In genomic region chr6:7235712-7236311, GRCh38 we compare ENCODE assay signal across 10 cellular contexts.
DNase-seq lines count a peak whose midpoint lies in the region; ATAC-seq and TF ChIP-seq lines count a peak whose summit lies in the region.
"Had no signal": no experiment of that assay in that cellular context is flagged by ENCODE, and none has a peak within 500 bp of the region (broad histone marks: within the 10 kb centered on the region; RNA-seq: fewer than 3 reads in every experiment).

No MANE protein-coding gene starts in this region.

- TF ChIP-seq POLR2A in esophagus muscularis mucosa (IDR thresholded peaks at IDR 0.05; ENCODE audit: low read depth), result no peak

- H3K27ac ChIP-seq in esophagus muscularis mucosa (replicated peaks in 1 of 4) (peak overlapping the region in 3 of 4 donors; percentile 12 to 50 (median 40)), ascending aorta (no peak overlapping the region)

- peaks cover 12 to 39% (median 28%) of the 10 kb centered on the region in 4 donors for H3K4me1 ChIP-seq in esophagus muscularis mucosa
- no peaks in the 10 kb centered on the region for H3K4me1 ChIP-seq in ascending aorta

- H3K36me3 Mint-ChIP-seq in activated T-cell treated with anti-CD3 and anti-CD28 coated beads, Interleukin-2, amount 50 U/mL, for 24 hours (ENCODE audit: low read depth), result peaks cover 76% of the 10 kb centered on the region
- peaks cover 32% of the 10 kb centered on the region for H3K36me3 Mint-ChIP-seq in activated T-cell treated with anti-CD3 and anti-CD28 coated beads, Interleukin-2, amount 50 U/mL, for 4 hours (ENCODE audit: insufficient read depth)

- ATAC-seq in activated T-cell treated with anti-CD3 and anti-CD28 coated beads, Interleukin-2, amount 50 U/mL, for 4 hours, result no peak
- peak; percentile 18 for ATAC-seq in stimulated activated naive CD8-positive, alpha-beta T cell treated with anti-CD3 and anti-CD28 coated beads, Interleukin-15, amount 100 ng/mL, for 72 hours

- peaks cover 24% of the 10 kb centered on the region for H3K4me1 Mint-ChIP-seq in activated T-cell treated with anti-CD3 and anti-CD28 coated beads, Interleukin-2, amount 50 U/mL, for 24 hours (ENCODE audit: low read depth)
- H3K4me1 Mint-ChIP-seq in activated T-cell treated with anti-CD3 and anti-CD28 coated beads, Interleukin-2, amount 50 U/mL, for 4 hours (ENCODE audit: low read depth), result peaks cover 14% of the 10 kb centered on the region
- H3K4me1 Mint-ChIP-seq in stimulated activated naive CD8-positive, alpha-beta T cell treated with anti-CD3 and anti-CD28 coated beads, Interleukin-15, amount 100 ng/mL, for 72 hours, result peaks cover 59% of the 10 kb centered on the region

- intact Hi-C loops in esophagus muscularis mucosa (cut with DNase I), result no loop called here
- intact Hi-C loops in ascending aorta (cut with DNase I), result no loop called here

- H3K27me3 ChIP-seq in esophagus muscularis mucosa (no peaks in the 10 kb centered on the region), ascending aorta (no peaks in the 10 kb centered on the region)

- H3K9me3 Mint-ChIP-seq in activated T-cell treated with anti-CD3 and anti-CD28 coated beads, Interleukin-2, amount 50 U/mL, for 24 hours, result no peaks in the 10 kb centered on the region
- no peaks in the 10 kb centered on the region for H3K9me3 Mint-ChIP-seq in activated T-cell treated with anti-CD3 and anti-CD28 coated beads, Interleukin-2, amount 50 U/mL, for 4 hours
- no peaks in the 10 kb centered on the region for H3K9me3 Mint-ChIP-seq in stimulated activated naive CD8-positive, alpha-beta T cell treated with anti-CD3 and anti-CD28 coated beads, Interleukin-15, amount 100 ng/mL, for 72 hours

- no peaks in the 10 kb centered on the region for H3K27me3 Mint-ChIP-seq in activated T-cell treated with anti-CD3 and anti-CD28 coated beads, Interleukin-2, amount 50 U/mL, for 24 hours
- H3K27me3 Mint-ChIP-seq in activated T-cell treated with anti-CD3 and anti-CD28 coated beads, Interleukin-2, amount 50 U/mL, for 4 hours (ENCODE audit: low read depth), result no peaks in the 10 kb centered on the region
- no peaks in the 10 kb centered on the region for H3K27me3 Mint-ChIP-seq in stimulated activated naive CD8-positive, alpha-beta T cell treated with anti-CD3 and anti-CD28 coated beads, Interleukin-15, amount 100 ng/mL, for 72 hours

- 64% methylated on average over 9 of the region's 9 CpGs for WGBS in esophagus muscularis mucosa

- TF ChIP-seq EP300 in esophagus muscularis mucosa (IDR thresholded peaks at IDR 0.05), result no peak

- peak overlapping the region; percentile 41 for H3K27ac Mint-ChIP-seq in activated T-cell treated with anti-CD3 and anti-CD28 coated beads, Interleukin-2, amount 50 U/mL, for 24 hours
- H3K27ac Mint-ChIP-seq in stimulated activated naive CD8-positive, alpha-beta T cell treated with anti-CD3 and anti-CD28 coated beads, Interleukin-15, amount 100 ng/mL, for 72 hours, result peak overlapping the region; percentile 27 to 48

- H3K9me3 ChIP-seq in esophagus muscularis mucosa (no peaks in the 10 kb centered on the region), ascending aorta (no peaks in the 10 kb centered on the region)

- TF ChIP-seq CTCF in esophagus muscularis mucosa (IDR thresholded peaks at IDR 0.05) (no peak), ascending aorta (IDR thresholded peaks at IDR 0.05) (no peak)

- H3K36me3 ChIP-seq in esophagus muscularis mucosa (peaks cover 9 to 59% (median 44%) of the 10 kb centered on the region in 4 donors), ascending aorta (peaks cover 23 to 39% of the 10 kb centered on the region in 2 donors)

- H3K4me3 Mint-ChIP-seq in activated T-cell treated with anti-CD3 and anti-CD28 coated beads, Interleukin-2, amount 50 U/mL, for 24 hours, result no peak overlapping the region
- no peak overlapping the region for H3K4me3 Mint-ChIP-seq in activated T-cell treated with anti-CD3 and anti-CD28 coated beads, Interleukin-2, amount 50 U/mL, for 4 hours
- no peak overlapping the region for H3K4me3 Mint-ChIP-seq in stimulated activated naive CD8-positive, alpha-beta T cell treated with anti-CD3 and anti-CD28 coated beads, Interleukin-15, amount 100 ng/mL, for 72 hours

- H3K4me3 ChIP-seq in esophagus muscularis mucosa, result no peak overlapping the region
- no peak overlapping the region for H3K4me3 ChIP-seq in ascending aorta

- DNase-seq in activated T-cell treated with anti-CD3 and anti-CD28 coated beads, Interleukin-2, amount 50 U/mL, for 24 hours, result no peak
- DNase-seq in activated T-cell treated with anti-CD3 and anti-CD28 coated beads, Interleukin-2, amount 50 U/mL, for 4 hours, result no peak
- DNase-seq in NCI-H2196 (lab: John Stamatoyannopoulos, UW; ENCODE audit: unreplicated experiment) (peak; percentile 78), esophagus muscularis mucosa (ENCODE audit: extremely low spot score) (no peak), ascending aorta (ENCODE audit: low spot score in 2 of 2) (no peak), AG20443 (ENCODE audit: low spot score) (no peak), amygdala (lab: John Stamatoyannopoulos, UW) (no peak)
- no peak for DNase-seq in stimulated activated naive CD8-positive, alpha-beta T cell treated with anti-CD3 and anti-CD28 coated beads, Interleukin-15, amount 100 ng/mL, for 72 hours
- DNase-seq: cortex of kidney, OCI-M1 had no signal

Comparison
In these comparisons a context has a peak if more than half of its experiments do, and no peak if none do; other contexts are left out.
1. H3K27ac ChIP-seq: peak in esophagus muscularis mucosa (3 of 4); none in ascending aorta (0 of 2).